15 cellular contexts compared by ENCODE assay signal in the genomic region with DNA sequence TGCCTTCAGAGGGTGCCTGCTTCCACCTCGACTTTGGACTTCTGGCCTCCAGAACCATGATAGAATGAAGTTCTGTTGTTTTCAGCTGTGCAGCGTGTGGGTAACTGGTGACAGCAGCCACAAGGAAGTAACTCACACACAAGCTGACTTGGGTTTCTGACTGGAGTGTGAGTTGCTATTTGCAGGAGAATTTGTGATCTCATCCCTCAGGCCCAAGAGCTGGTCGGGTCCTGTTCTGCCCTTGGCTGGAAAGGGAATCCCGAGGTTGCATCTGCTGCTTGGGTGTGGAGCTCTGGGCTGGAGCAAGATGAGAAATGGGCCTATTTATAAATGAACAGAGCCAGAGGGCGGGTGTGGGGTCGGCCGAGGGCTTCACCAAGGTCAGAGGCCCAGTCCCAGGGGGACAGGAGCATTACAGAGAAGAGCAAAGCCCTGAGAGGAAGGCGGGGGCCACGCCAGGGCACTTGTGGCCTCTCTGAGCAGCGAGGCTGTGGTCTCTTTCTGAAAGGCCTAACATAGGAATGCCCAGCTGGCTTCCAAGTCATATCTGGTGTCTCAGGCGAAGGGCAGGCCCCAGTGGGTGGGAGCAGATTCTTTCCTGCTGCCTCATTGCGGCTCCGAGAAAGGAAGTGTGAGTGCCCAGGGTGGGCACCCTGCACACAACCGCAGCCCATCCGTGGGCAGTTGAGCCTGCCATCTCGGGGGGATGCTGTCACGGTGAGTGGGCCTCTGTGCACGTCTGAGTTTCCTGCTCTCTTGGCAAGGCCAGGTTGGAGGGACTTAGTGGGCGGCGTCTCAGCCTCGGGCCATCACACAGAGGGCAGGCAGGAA. TPM values are rescaled to one million over a fixed set of nuclear protein-coding genes. Genes with fewer than 3 reads are reported as not detected.
DNase-seq lines count a peak whose midpoint lies in the region; ATAC-seq and TF ChIP-seq lines count a peak whose summit lies in the region.
"Had no signal": no experiment of that assay in that cellular context is flagged by ENCODE, and none has a peak within 500 bp of the region (broad histone marks: within the 10 kb centered on the region; RNA-seq: fewer than 3 reads in every experiment).

No MANE protein-coding gene starts in this region.

- POLR2A ChIA-PET in PC-3 (lab: Charles Lee; ENCODE audit: unreplicated experiment) = no interaction called here

- DNase-seq in CD14-positive monocyte (ENCODE audit: low spot score) = peak; percentile 58
- DNase-seq in T-helper 17 cell = no peak
- peak; percentile 49 for DNase-seq in fibroblast of the aortic adventitia (ENCODE audit: low read depth)
- DNase-seq in PC-3 = no peak
- DNase-seq in amniotic stem cell (lab: John Stamatoyannopoulos, UW) = no peak
- DNase-seq: CD4-positive, alpha-beta memory T cell; HCEC 1CT; islet precursor cell; sigmoid colon; substantia nigra had no signal

- H3K36me3 Mint-ChIP-seq in CD14-positive monocyte (no peaks in the 10 kb centered on the region), T-helper 17 cell (ENCODE audit: low read depth) (peaks cover 3% of the 10 kb centered on the region)
- H3K36me3 Mint-ChIP-seq: CD4-positive, alpha-beta memory T cell had no signal

- no peak overlapping the region for H3K27ac ChIP-seq in parathyroid adenoma
- H3K27ac ChIP-seq in PC-3 (ENCODE audit: low read length) = no peak overlapping the region
- H3K27ac ChIP-seq: HL-60, sigmoid colon had no signal

- H3K9me3 Mint-ChIP-seq in CD14-positive monocyte = peaks cover 0 to 8% (median 2%) of the 10 kb centered on the region in 7 donors

- no TSS peak for BruUV-seq in PC-3 (replicated peaks; lab: Mats Ljungman, UMichigan)

- peaks cover 32% of the 10 kb centered on the region for H3K4me1 ChIP-seq in parathyroid adenoma
- H3K4me1 ChIP-seq in PC-3 (ENCODE audit: insufficient read depth, low read length) = no peaks in the 10 kb centered on the region

- H3K4me3 Mint-ChIP-seq in CD14-positive monocyte (peak overlapping the region; percentile 55 to 84), T-helper 17 cell (peak overlapping the region; percentile 13)
- H3K4me3 Mint-ChIP-seq: CD4-positive, alpha-beta memory T cell had no signal

- no peaks in the 10 kb centered on the region for H3K9me3 ChIP-seq in T-helper 17 cell (ENCODE audit: control insufficient read depth, low read length, poor library complexity, severe bottlenecking)
- peaks cover 3% of the 10 kb centered on the region for H3K9me3 ChIP-seq in parathyroid adenoma (ENCODE audit: control insufficient read depth, low read length)
- no peaks in the 10 kb centered on the region for H3K9me3 ChIP-seq in PC-3 (ENCODE audit: low read length)
- H3K9me3 ChIP-seq: sigmoid colon had no signal

- TF ChIP-seq CTCF in CD14-positive monocyte (IDR thresholded peaks at IDR 0.05) = no peak
- TF ChIP-seq CTCF in fibroblast of the aortic adventitia (IDR thresholded peaks at IDR 0.05; ENCODE audit: insufficient read depth, low read length) = no peak
- no peak for TF ChIP-seq CTCF in parathyroid adenoma (IDR thresholded peaks at IDR 0.05)
- TF ChIP-seq CTCF in PC-3 (conservative IDR thresholded peaks at IDR 0.05; ENCODE audit: low read depth, low read length) = no peak

- peak overlapping the region; percentile 12 for H2AFZ ChIP-seq in parathyroid adenoma
- H2AFZ ChIP-seq in PC-3 (ENCODE audit: low read length) = no peak overlapping the region

- H3K9me2 ChIP-seq in PC-3 (replicated peaks; ENCODE audit: low read length) = no peaks in the 10 kb centered on the region

- H3K4me2 ChIP-seq in parathyroid adenoma (ENCODE audit: low read length) = no peak overlapping the region
- no peak overlapping the region for H3K4me2 ChIP-seq in PC-3 (ENCODE audit: low read length)

- H3K4me3 ChIP-seq in fibroblast of the aortic adventitia (ENCODE audit: low read depth, low read length) (no peak overlapping the region), parathyroid adenoma (ENCODE audit: low read depth, low read length) (no peak overlapping the region), PC-3 (ENCODE audit: low read length) (no peak overlapping the region)
- H3K4me3 ChIP-seq: sigmoid colon had no signal

- no peaks in the 10 kb centered on the region for H3F3A ChIP-seq in PC-3 (ENCODE audit: low read length, unreplicated experiment)

- H3K27me3 ChIP-seq in parathyroid adenoma (ENCODE audit: control insufficient read depth, insufficient read depth, low read length) (no peaks in the 10 kb centered on the region), PC-3 (ENCODE audit: low read length) (peaks cover 63% of the 10 kb centered on the region)
- H3K27me3 ChIP-seq: sigmoid colon had no signal

- H3K27me3 Mint-ChIP-seq in CD14-positive monocyte (ENCODE audit: low read depth in 3 of 3) (peaks cover 3 to 12% (median 5%) of the 10 kb centered on the region in 3 donors), T-helper 17 cell (peaks cover 8% of the 10 kb centered on the region)
- H3K27me3 Mint-ChIP-seq: CD4-positive, alpha-beta memory T cell had no signal

- ATAC-seq in T-helper 17 cell (no peak), PC-3 (no peak), HG03342 (IDR thresholded peaks at IDR 0.05; ENCODE audit: unreplicated experiment) (no peak), HG03159 (IDR thresholded peaks at IDR 0.05; ENCODE audit: unreplicated experiment) (no peak)

- no peaks in the 10 kb centered on the region for H4K20me1 ChIP-seq in PC-3 (ENCODE audit: low read length)

- H3K27ac Mint-ChIP-seq in CD14-positive monocyte (peak overlapping the region; percentile 66 to 95 (median 79)), T-helper 17 cell (no peak overlapping the region)

- H3K79me2 ChIP-seq in parathyroid adenoma (no peaks in the 10 kb centered on the region), PC-3 (ENCODE audit: low read length) (no peaks in the 10 kb centered on the region)

- H3K4me1 Mint-ChIP-seq in CD14-positive monocyte (peaks cover 21% of the 10 kb centered on the region), T-helper 17 cell (peaks cover 8% of the 10 kb centered on the region)
- H3K4me1 Mint-ChIP-seq: CD4-positive, alpha-beta memory T cell had no signal

- H3K36me3 ChIP-seq in parathyroid adenoma (ENCODE audit: control insufficient read depth, insufficient read depth, low read length) (no peaks in the 10 kb centered on the region), PC-3 (ENCODE audit: low read depth, low read length) (no peaks in the 10 kb centered on the region)
- H3K36me3 ChIP-seq: sigmoid colon had no signal

- intact Hi-C loops in CD14-positive monocyte (cut with micrococcal nuclease) = loop anchor here in 1 of 2 donors (5.0 kb wide), 1 partner anchor 35 kb away; no protein-coding TSS in a partner anchor
- intact Hi-C loops in PC-3 (cut with micrococcal nuclease) = no loop called here

- CTCF ChIA-PET in PC-3 (lab: Charles Lee) = no interaction called here

- H3K9ac ChIP-seq in parathyroid adenoma (no peak overlapping the region), PC-3 (ENCODE audit: low read length) (no peak overlapping the region)

RNA-seq across cellular contexts. Expression of a gene that starts 26.5 kb away (rescaled TPM):
- not detected for polyA plus RNA-seq in CD14-positive monocyte
- not detected for total RNA-seq in T-helper 17 cell
- total RNA-seq in fibroblast of the aortic adventitia (ENCODE audit: low replicate concordance) = not detected in 2 replicates
- not detected in 2 replicates for total RNA-seq in PC-3 (2014; rRNA removed)
- total RNA-seq: activated CD8-positive, alpha-beta memory T cell treated with anti-CD3 and anti-CD28 coated beads for 36 hours; CD4-positive, alpha-beta memory T cell; sigmoid colon had no signal
- polyA plus RNA-seq: CD4-positive, alpha-beta memory T cell; sigmoid colon had no signal

Comparison
In these comparisons a context has a peak if more than half of its experiments do, and no peak if none do; other contexts are left out.
1. DNase-seq: peak in CD14-positive monocyte (single experiment) and fibroblast of the aortic adventitia (single experiment); none in T-helper 17 cell (0 of 3), PC-3 (single experiment) and amniotic stem cell (single experiment).